19 cellular contexts compared by ENCODE assay signal in the genomic region with DNA sequence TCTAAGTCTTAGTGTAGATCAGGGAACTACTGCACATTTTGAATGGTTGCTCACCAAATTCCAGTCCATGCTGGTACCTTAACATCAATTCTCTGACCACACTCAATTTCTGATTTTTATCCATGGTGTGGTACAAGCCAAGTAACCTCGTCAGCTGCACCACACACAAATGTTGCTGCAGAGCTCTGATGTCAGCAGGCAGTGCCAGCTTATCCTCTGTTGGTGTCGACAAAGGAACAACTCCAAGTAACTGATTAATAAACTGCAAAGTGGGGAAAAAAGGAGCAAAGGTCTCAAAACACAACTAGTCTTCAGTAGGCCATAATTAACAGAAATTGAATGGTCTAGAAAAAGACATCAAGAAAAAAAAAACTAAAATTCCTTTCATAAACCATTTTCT. TPM values are rescaled to one million over a fixed set of nuclear protein-coding genes. Genes with fewer than 3 reads are reported as not detected.
DNase-seq lines count a peak whose midpoint lies in the region; ATAC-seq, FAIRE-seq and TF ChIP-seq lines count a peak whose summit lies in the region.
"Had no signal": no experiment of that assay in that cellular context is flagged by ENCODE, and none has a peak within 500 bp of the region (broad histone marks: within the 10 kb centered on the region; RNA-seq: fewer than 3 reads in every experiment).

No MANE protein-coding gene starts in this region.

- no peak overlapping the region for H3K4me2 ChIP-seq in HepG2 (ENCODE audit: low read depth, low read length)

- H3K27ac Mint-ChIP-seq in activated CD8-positive, alpha-beta T cell treated with anti-CD3 and anti-CD28 coated beads for 36 hours = peak overlapping the region; percentile 31
- no peak overlapping the region for H3K27ac Mint-ChIP-seq in activated CD8-positive, alpha-beta T cell treated with anti-CD3 and anti-CD28 coated beads, Interleukin-2, amount 10 ng/mL, durations not matched to agents 7 days and 5 days

- H3K9me3 Mint-ChIP-seq in activated CD8-positive, alpha-beta T cell treated with anti-CD3 and anti-CD28 coated beads for 36 hours = no peaks in the 10 kb centered on the region
- no peaks in the 10 kb centered on the region for H3K9me3 Mint-ChIP-seq in activated CD8-positive, alpha-beta T cell treated with anti-CD3 and anti-CD28 coated beads, Interleukin-2, amount 10 ng/mL, durations not matched to agents 7 days and 5 days (ENCODE audit: insufficient read depth)
- H3K9me3 Mint-ChIP-seq: CD4-positive, alpha-beta memory T cell had no signal

- no peaks in the 10 kb centered on the region for H3K9me3 ChIP-seq in liver (ENCODE audit: control insufficient read depth in 4 of 4, low read length in 3 of 4)
- H3K9me3 ChIP-seq in HepG2 (ENCODE audit: low read length) = no peaks in the 10 kb centered on the region
- no peaks in the 10 kb centered on the region for H3K9me3 ChIP-seq in kidney (ENCODE audit: control insufficient read depth in 1 of 2, low read length in 2 of 2)
- H3K9me3 ChIP-seq in gastrocnemius medialis = no peaks in the 10 kb centered on the region
- H3K9me3 ChIP-seq: BE2C, HAP-1 had no signal

- H3K4me1 ChIP-seq in liver (ENCODE audit: control insufficient read depth in 4 of 4, insufficient read depth in 4 of 4, low read length in 3 of 4) = peaks cover 0 to 5% (median 0%) of the 10 kb centered on the region in 4 donors
- no peaks in the 10 kb centered on the region for H3K4me1 ChIP-seq in HepG2 (ENCODE audit: insufficient read depth, low read length)
- peaks cover 0 to 3% of the 10 kb centered on the region in 2 donors for H3K4me1 ChIP-seq in kidney (ENCODE audit: control insufficient read depth in 1 of 2, insufficient read depth in 1 of 2, low read depth in 1 of 2, low read length in 2 of 2)
- no peaks in the 10 kb centered on the region for H3K4me1 ChIP-seq in gastrocnemius medialis
- H3K4me1 ChIP-seq: BE2C, HAP-1 had no signal

- peaks cover 33% of the 10 kb centered on the region for H3K36me3 Mint-ChIP-seq in activated CD8-positive, alpha-beta T cell treated with anti-CD3 and anti-CD28 coated beads for 36 hours (ENCODE audit: low read depth)
- peaks cover 44% of the 10 kb centered on the region for H3K36me3 Mint-ChIP-seq in activated CD8-positive, alpha-beta T cell treated with anti-CD3 and anti-CD28 coated beads, Interleukin-2, amount 10 ng/mL, durations not matched to agents 7 days and 5 days (ENCODE audit: low read depth)

- no TSS peak for BruUV-seq in HepG2 (replicated peaks; lab: Mats Ljungman, UMichigan)

- H3K27me3 Mint-ChIP-seq in activated CD8-positive, alpha-beta T cell treated with anti-CD3 and anti-CD28 coated beads for 36 hours = no peaks in the 10 kb centered on the region
- no peaks in the 10 kb centered on the region for H3K27me3 Mint-ChIP-seq in activated CD8-positive, alpha-beta T cell treated with anti-CD3 and anti-CD28 coated beads, Interleukin-2, amount 10 ng/mL, durations not matched to agents 7 days and 5 days (ENCODE audit: low read depth)
- H3K27me3 Mint-ChIP-seq: CD4-positive, alpha-beta memory T cell had no signal

- H4K20me1 ChIP-seq in HepG2 (ENCODE audit: insufficient read depth, low read length) = no peaks in the 10 kb centered on the region

- TF ChIP-seq RAD21 in liver (IDR thresholded peaks at IDR 0.05) (no peak), HepG2 (CRISPR knock-in tag; IDR thresholded peaks at IDR 0.05) (no peak)

- TF ChIP-seq EP300 in HepG2 (IDR thresholded peaks at IDR 0.05; ENCODE audit: low read depth in 2 of 2, low read length in 2 of 2) (no peak), HepG2 (CRISPR knock-in tag; IDR thresholded peaks at IDR 0.05; ENCODE audit: borderline replicate concordance) (no peak)

- POLR2A ChIA-PET in activated CD8-positive, alpha-beta T cell treated with anti-CD3 and anti-CD28 coated beads for 36 hours (lab: Charles Lee) = interaction anchor here (0.9 to 1.1 kb wide), 2 partner anchors 12 to 47 kb away, joined by 3 to 5 read pairs; partner anchors contain the start of gene ERP29
- POLR2A ChIA-PET in activated CD8-positive, alpha-beta T cell treated with anti-CD3 and anti-CD28 coated beads, Interleukin-2, amount 10 ng/mL, durations not matched to agents 7 days and 5 days (lab: Charles Lee) = interaction anchor here (0.6 kb wide), 1 partner anchor 35 kb away, joined by 3 read pairs; no protein-coding TSS in a partner anchor
- POLR2A ChIA-PET in HepG2 (lab: Yijun Ruan, JAX) = no interaction called here

- H3K27ac ChIP-seq in liver (ENCODE audit: low read depth in 1 of 2, low read length in 2 of 2) = no peak overlapping the region
- no peak overlapping the region for H3K27ac ChIP-seq in HepG2 (ENCODE audit: extremely low read length, insufficient read depth, low read length)
- H3K27ac ChIP-seq in kidney (ENCODE audit: low read depth in 2 of 2, low read length in 2 of 2) = peak overlapping the region in 1 of 2 donors; percentile 9
- H3K27ac ChIP-seq in gastrocnemius medialis = no peak overlapping the region
- H3K27ac ChIP-seq: C4-2B had no signal

- no peak for ATAC-seq in activated CD8-positive, alpha-beta T cell treated with anti-CD3 and anti-CD28 coated beads for 36 hours
- no peak for ATAC-seq in activated CD8-positive, alpha-beta T cell treated with anti-CD3 and anti-CD28 coated beads, Interleukin-2, amount 10 ng/mL, durations not matched to agents 7 days and 5 days
- no peak for ATAC-seq in HepG2
- ATAC-seq in gastrocnemius medialis = no peak
- ATAC-seq in HG03354 (IDR thresholded peaks at IDR 0.05; ENCODE audit: poor library complexity, severe bottlenecking, unreplicated experiment) = no peak

- TF ChIP-seq POLR2A in HepG2 (IDR thresholded peaks at IDR 0.05; ENCODE audit: insufficient read depth in 1 of 2, low read depth in 2 of 2, low read length in 2 of 2) (no peak), gastrocnemius medialis (IDR thresholded peaks at IDR 0.05) (no peak)

- intact Hi-C loops in activated CD8-positive, alpha-beta T cell treated with anti-CD3 and anti-CD28 coated beads for 36 hours (cut with micrococcal nuclease) = no loop called here
- intact Hi-C loops in HepG2 (cut with micrococcal nuclease; ENCODE audit: unreplicated experiment) (no loop called here), kidney (cut with DNase I) (no loop called here), gastrocnemius medialis (cut with DNase I; ENCODE audit: low total_unique reads) (no loop called here)

- DNase-seq in activated CD8-positive, alpha-beta T cell treated with anti-CD3 and anti-CD28 coated beads for 36 hours = no peak
- DNase-seq in activated CD8-positive, alpha-beta T cell treated with anti-CD3 and anti-CD28 coated beads, Interleukin-2, amount 10 ng/mL, durations not matched to agents 7 days and 5 days = no peak
- DNase-seq in HepG2 (ENCODE audit: low spot score) (no peak), kidney (no peak), ACHN (no peak), gastrocnemius medialis (no peak)
- DNase-seq: BE2C; CD4-positive, alpha-beta memory T cell; COR-L47; DND-41; GDM1 had no signal

- H3K4me3 ChIP-seq in liver (ENCODE audit: low read depth in 1 of 3, low read length in 3 of 3) (no peak overlapping the region), HepG2 (replicated peaks in 1 of 3; ENCODE audit: insufficient read depth in 1 of 3, low read depth in 2 of 3, low read length in 3 of 3) (no peak overlapping the region), kidney (ENCODE audit: low read length in 2 of 2) (no peak overlapping the region), gastrocnemius medialis (no peak overlapping the region)
- H3K4me3 ChIP-seq: HAP-1 had no signal

- FAIRE-seq in HepG2 (lab: Jason Lieb, UNC) = no peak
- FAIRE-seq in kidney (lab: Jason Lieb, UNC) = peak; percentile 25
- FAIRE-seq: GM12892, GM19239, H1, HTR-8/SVneo had no signal

- H3K4me3 Mint-ChIP-seq in activated CD8-positive, alpha-beta T cell treated with anti-CD3 and anti-CD28 coated beads for 36 hours = no peak overlapping the region
- no peak overlapping the region for H3K4me3 Mint-ChIP-seq in activated CD8-positive, alpha-beta T cell treated with anti-CD3 and anti-CD28 coated beads, Interleukin-2, amount 10 ng/mL, durations not matched to agents 7 days and 5 days
- H3K4me3 Mint-ChIP-seq: CD4-positive, alpha-beta memory T cell had no signal

- no peak overlapping the region for H2AFZ ChIP-seq in HepG2 (ENCODE audit: low read length)

- no peaks in the 10 kb centered on the region for H3K27me3 ChIP-seq in liver (ENCODE audit: control insufficient read depth in 4 of 4, insufficient read depth in 4 of 4, low read length in 3 of 4)
- no peaks in the 10 kb centered on the region for H3K27me3 ChIP-seq in HepG2 (ENCODE audit: control insufficient read depth in 1 of 2, insufficient read depth in 2 of 2, low read length in 2 of 2)
- H3K27me3 ChIP-seq in gastrocnemius medialis = no peaks in the 10 kb centered on the region
- H3K27me3 ChIP-seq: BE2C had no signal

- CTCF ChIA-PET in activated CD8-positive, alpha-beta T cell treated with anti-CD3 and anti-CD28 coated beads for 36 hours (lab: Charles Lee) = interaction anchor here (1.0 to 1.4 kb wide), 2 partner anchors 10 to 12 kb away, joined by 4 to 5 read pairs; no protein-coding TSS in a partner anchor
- CTCF ChIA-PET in activated CD8-positive, alpha-beta T cell treated with anti-CD3 and anti-CD28 coated beads, Interleukin-2, amount 10 ng/mL, durations not matched to agents 7 days and 5 days (lab: Charles Lee) = interaction anchor here (0.6 to 1.9 kb wide), 3 partner anchors 9 to 163 kb away, joined by 3 to 8 read pairs (median 3); no protein-coding TSS in a partner anchor
- CTCF ChIA-PET in HepG2 (lab: Yijun Ruan, JAX; ENCODE audit: low intra/inter-chr PET ratio, low total read pairs) = no interaction called here

- H3K36me3 ChIP-seq in liver (ENCODE audit: control insufficient read depth in 4 of 4, insufficient read depth in 3 of 4, low read depth in 1 of 4, low read length in 3 of 4) (peaks cover 8 to 56% (median 33%) of the 10 kb centered on the region in 4 donors), HepG2 (replicated peaks in 1 of 2; ENCODE audit: control insufficient read depth in 1 of 2, insufficient read depth in 2 of 2, low read length in 2 of 2) (peaks cover 7 to 64% of the 10 kb centered on the region in 2 experiments; a peak in 4 of 5 replicates), kidney (ENCODE audit: control insufficient read depth in 1 of 2, insufficient read depth in 2 of 2, low read length in 2 of 2) (peaks cover 6 to 12% of the 10 kb centered on the region in 2 donors), gastrocnemius medialis (peaks cover 0 to 94% of the 10 kb centered on the region in 2 donors)

- H3K79me2 ChIP-seq in HepG2 (ENCODE audit: insufficient read depth, low read length) = no peaks in the 10 kb centered on the region

- in situ Hi-C loops in HepG2 (cut with HindIII; ENCODE audit: extremely low pct_ligation_motif_present, low pct_unique_long_range_greater_than_20kb) (no loop called here), ACHN (cut with HindIII; ENCODE audit: low pct_ligation_motif_present, low pct_unique_long_range_greater_than_20kb, low sequenced_read_pairs) (no loop called here), gastrocnemius medialis (cut with MboI; ENCODE audit: low sequenced_read_pairs in 4 of 4) (loop anchor here in 1 of 4 donors (25.0 kb wide), 1 partner anchor 176 kb away; no protein-coding TSS in a partner anchor)

- WGBS in liver = 40% methylated on average over 2 of the region's 2 CpGs
- WGBS in HepG2 (ENCODE audit: low lambda C conversion rate) = 93% methylated on average over 2 of the region's 2 CpGs

- no peaks in the 10 kb centered on the region for H3K4me1 Mint-ChIP-seq in activated CD8-positive, alpha-beta T cell treated with anti-CD3 and anti-CD28 coated beads for 36 hours (ENCODE audit: low read depth)
- H3K4me1 Mint-ChIP-seq in activated CD8-positive, alpha-beta T cell treated with anti-CD3 and anti-CD28 coated beads, Interleukin-2, amount 10 ng/mL, durations not matched to agents 7 days and 5 days (ENCODE audit: low read depth) = no peaks in the 10 kb centered on the region

- no peak for TF ChIP-seq CTCF in activated CD8-positive, alpha-beta T cell treated with anti-CD3 and anti-CD28 coated beads for 36 hours (IDR thresholded peaks at IDR 0.05)
- TF ChIP-seq CTCF in liver (IDR thresholded peaks at IDR 0.05; ENCODE audit: low read depth, low read length, missing input control) (no peak), HepG2 (CRISPR knock-in tag; IDR thresholded peaks at IDR 0.05) (no peak), kidney (IDR thresholded peaks at IDR 0.05; ENCODE audit: borderline replicate concordance, extremely low read depth, insufficient read depth) (no peak), gastrocnemius medialis (IDR thresholded peaks at IDR 0.05 in 4 of 5, conservative IDR thresholded peaks at IDR 0.05 in 1 of 5) (no peak)

- H3K9ac ChIP-seq in liver (ENCODE audit: low read depth in 1 of 2, low read length in 2 of 2) (no peak overlapping the region), HepG2 (ENCODE audit: insufficient read depth, low read depth, low read length) (no peak overlapping the region), kidney (ENCODE audit: low read length in 2 of 2) (no peak overlapping the region)

RNA-seq across cellular contexts. Expression of gene NAA25, which starts 47.5 kb away (rescaled TPM):
- 10 to 100 TPM; 46.0 to 48.3 TPM for total RNA-seq in activated CD8-positive, alpha-beta T cell treated with anti-CD3 and anti-CD28 coated beads for 36 hours
- 10 to 100 TPM; 27.5 to 31.2 TPM for total RNA-seq in activated CD8-positive, alpha-beta T cell treated with anti-CD3 and anti-CD28 coated beads, Interleukin-2, amount 10 ng/mL, durations not matched to agents 7 days and 5 days
- total RNA-seq in liver (10 to 100 TPM; 10.2 to 17.7 TPM), HepG2 (2016; rRNA removed; fragmentation: Illumina TruSeq; extraction: Trizol) (32.0 and 36.1 TPM in 2 replicates), kidney (22.8 TPM), gastrocnemius medialis (10 to 100 TPM; 17.2 to 44.6 (median 25.5) TPM)
- polyA plus RNA-seq in liver (10 to 100 TPM in 1 of 2 donors, 1 to 10 TPM in 1; 3.1 to 11.3 TPM), HepG2 (2011; rRNA removed) (11.4 and 13.5 TPM in 2 replicates), kidney (ENCODE audit: insufficient read depth, low read depth, low replicate concordance) (3.2 TPM)
- total RNA-seq in HepG2 (2016; cell fraction: cytosol; rRNA removed; fragmentation: Illumina TruSeq; extraction: Trizol; ENCODE audit: low read depth) = 7.7 and 9.0 TPM in 2 replicates
- 29.7 and 38.3 TPM in 2 replicates for total RNA-seq in HepG2 (2016; cell fraction: insoluble cytoplasmic fraction; rRNA removed; fragmentation: Illumina TruSeq; extraction: Trizol)
- total RNA-seq in HepG2 (2016; cell fraction: membrane; rRNA removed; fragmentation: Illumina TruSeq; extraction: Trizol) = 10.6 and 12.3 TPM in 2 replicates
- 40.0 and 40.4 TPM in 2 replicates for total RNA-seq in HepG2 (2016; cell fraction: nucleus; rRNA removed; fragmentation: Illumina TruSeq; extraction: Trizol)
- 4.5 and 7.2 TPM in 2 replicates for polyA plus RNA-seq in HepG2 (2011; cell fraction: cytosol; rRNA removed)
- 10.3 and 12.1 TPM in 2 replicates for polyA plus RNA-seq in HepG2 (2011; cell fraction: nucleus; rRNA removed)
- polyA plus RNA-seq in HepG2 (2012) = 14.4 and 16.1 TPM in 2 replicates
- polyA plus RNA-seq in HepG2 (2016; cell fraction: cytosol; fragmentation: Illumina TruSeq; extraction: Trizol; ENCODE audit: low read depth) = 1.2 and 1.4 TPM in 2 replicates
- 16.8 and 17.4 TPM in 2 replicates for polyA plus RNA-seq in HepG2 (2016; cell fraction: insoluble cytoplasmic fraction; fragmentation: Illumina TruSeq; extraction: Trizol; ENCODE audit: low read depth)
- 2.8 and 3.2 TPM in 2 replicates for polyA plus RNA-seq in HepG2 (2016; cell fraction: membrane; fragmentation: Illumina TruSeq; extraction: Trizol; ENCODE audit: low read depth)
- polyA plus RNA-seq in HepG2 (2016; cell fraction: nucleus; fragmentation: Illumina TruSeq; extraction: Trizol; ENCODE audit: insufficient read depth, low read depth) = 32.7 and 35.6 TPM in 2 replicates
- 17.6 and 43.3 TPM in 2 replicates for polyA minus RNA-seq in HepG2 (2011; rRNA and poly(A)+ RNA removed; ENCODE audit: low replicate concordance)
- polyA minus RNA-seq in HepG2 (2011; cell fraction: cytosol; rRNA and poly(A)+ RNA removed) = 21.9 and 26.3 TPM in 2 replicates
- polyA minus RNA-seq in HepG2 (2011; cell fraction: nucleus; rRNA and poly(A)+ RNA removed) = 40.7 and 48.1 TPM in 2 replicates

RNA-seq across cellular contexts. Expression of gene ERP29, which starts 47.9 kb away (rescaled TPM):
- 10 to 100 TPM; 82.9 to 83.7 TPM for total RNA-seq in activated CD8-positive, alpha-beta T cell treated with anti-CD3 and anti-CD28 coated beads for 36 hours
- 100 to 1,000 TPM; 134 to 145 TPM for total RNA-seq in activated CD8-positive, alpha-beta T cell treated with anti-CD3 and anti-CD28 coated beads, Interleukin-2, amount 10 ng/mL, durations not matched to agents 7 days and 5 days
- total RNA-seq in liver (10 to 100 TPM; 35.6 to 52.1 TPM), HepG2 (2016; rRNA removed; fragmentation: Illumina TruSeq; extraction: Trizol) (67.6 and 147 TPM in 2 replicates), kidney (104 TPM), gastrocnemius medialis (10 to 100 TPM in 3 of 4 donors, 1 to 10 TPM in 1; 9.9 to 20.9 (median 16.8) TPM)
- polyA plus RNA-seq in liver (100 to 1,000 TPM in 1 of 2 donors, 10 to 100 TPM in 1; 62.2 to 140 TPM), HepG2 (2011; rRNA removed) (111 and 120 TPM in 2 replicates), kidney (ENCODE audit: insufficient read depth, low read depth, low replicate concordance) (220 TPM)
- 27.5 and 33.1 TPM in 2 replicates for total RNA-seq in HepG2 (2016; cell fraction: cytosol; rRNA removed; fragmentation: Illumina TruSeq; extraction: Trizol; ENCODE audit: low read depth)
- total RNA-seq in HepG2 (2016; cell fraction: insoluble cytoplasmic fraction; rRNA removed; fragmentation: Illumina TruSeq; extraction: Trizol) = 65.3 and 155 TPM in 2 replicates
- 54.7 and 62.6 TPM in 2 replicates for total RNA-seq in HepG2 (2016; cell fraction: membrane; rRNA removed; fragmentation: Illumina TruSeq; extraction: Trizol)
- 94.1 and 104 TPM in 2 replicates for total RNA-seq in HepG2 (2016; cell fraction: nucleus; rRNA removed; fragmentation: Illumina TruSeq; extraction: Trizol)
- 108 and 114 TPM in 2 replicates for polyA plus RNA-seq in HepG2 (2011; cell fraction: cytosol; rRNA removed)
- polyA plus RNA-seq in HepG2 (2011; cell fraction: nucleus; rRNA removed) = 34.4 and 41.3 TPM in 2 replicates
- polyA plus RNA-seq in HepG2 (2012) = 141 and 166 TPM in 2 replicates
- polyA plus RNA-seq in HepG2 (2016; cell fraction: cytosol; fragmentation: Illumina TruSeq; extraction: Trizol; ENCODE audit: low read depth) = 43.0 and 45.1 TPM in 2 replicates
- polyA plus RNA-seq in HepG2 (2016; cell fraction: insoluble cytoplasmic fraction; fragmentation: Illumina TruSeq; extraction: Trizol; ENCODE audit: low read depth) = 89.3 and 89.8 TPM in 2 replicates
- polyA plus RNA-seq in HepG2 (2016; cell fraction: membrane; fragmentation: Illumina TruSeq; extraction: Trizol; ENCODE audit: low read depth) = 67.3 and 70.7 TPM in 2 replicates
- 224 and 238 TPM in 2 replicates for polyA plus RNA-seq in HepG2 (2016; cell fraction: nucleus; fragmentation: Illumina TruSeq; extraction: Trizol; ENCODE audit: insufficient read depth, low read depth)
- 45.4 and 67.6 TPM in 2 replicates for polyA minus RNA-seq in HepG2 (2011; rRNA and poly(A)+ RNA removed; ENCODE audit: low replicate concordance)
- polyA minus RNA-seq in HepG2 (2011; cell fraction: cytosol; rRNA and poly(A)+ RNA removed) = 45.6 and 46.9 TPM in 2 replicates
- 25.5 and 27.4 TPM in 2 replicates for polyA minus RNA-seq in HepG2 (2011; cell fraction: nucleus; rRNA and poly(A)+ RNA removed)

RNA-seq across cellular contexts. Expression of gene TMEM116, which starts 48.2 kb away (rescaled TPM):
- 10 to 100 TPM; 13.8 to 16.3 TPM for total RNA-seq in activated CD8-positive, alpha-beta T cell treated with anti-CD3 and anti-CD28 coated beads for 36 hours
- 10 to 100 TPM; 12.7 to 13.1 TPM for total RNA-seq in activated CD8-positive, alpha-beta T cell treated with anti-CD3 and anti-CD28 coated beads, Interleukin-2, amount 10 ng/mL, durations not matched to agents 7 days and 5 days
- total RNA-seq in liver (10 to 100 TPM in 1 of 2 donors, 1 to 10 TPM in 1; 6.9 to 11.6 TPM), HepG2 (2016; rRNA removed; fragmentation: Illumina TruSeq; extraction: Trizol) (11.5 and 14.0 TPM in 2 replicates), kidney (20.2 TPM), gastrocnemius medialis (1 to 10 TPM; 1.9 to 8.5 (median 4.3) TPM)
- polyA plus RNA-seq in liver (1 to 10 TPM; 4.9 to 6.2 TPM), HepG2 (2011; rRNA removed) (16.4 and 17.8 TPM in 2 replicates), kidney (ENCODE audit: insufficient read depth, low read depth, low replicate concordance) (59.7 TPM)
- 16.2 and 16.3 TPM in 2 replicates for total RNA-seq in HepG2 (2016; cell fraction: cytosol; rRNA removed; fragmentation: Illumina TruSeq; extraction: Trizol; ENCODE audit: low read depth)
- 11.3 and 12.0 TPM in 2 replicates for total RNA-seq in HepG2 (2016; cell fraction: insoluble cytoplasmic fraction; rRNA removed; fragmentation: Illumina TruSeq; extraction: Trizol)
- 19.0 and 19.7 TPM in 2 replicates for total RNA-seq in HepG2 (2016; cell fraction: membrane; rRNA removed; fragmentation: Illumina TruSeq; extraction: Trizol)
- 10.1 and 13.8 TPM in 2 replicates for total RNA-seq in HepG2 (2016; cell fraction: nucleus; rRNA removed; fragmentation: Illumina TruSeq; extraction: Trizol)
- polyA plus RNA-seq in HepG2 (2011; cell fraction: cytosol; rRNA removed) = 12.8 and 17.1 TPM in 2 replicates
- polyA plus RNA-seq in HepG2 (2011; cell fraction: nucleus; rRNA removed) = 11.8 and 11.9 TPM in 2 replicates
- 8.2 and 10.9 TPM in 2 replicates for polyA plus RNA-seq in HepG2 (2012)
- polyA plus RNA-seq in HepG2 (2016; cell fraction: cytosol; fragmentation: Illumina TruSeq; extraction: Trizol; ENCODE audit: low read depth) = 9.4 and 15.0 TPM in 2 replicates
- polyA plus RNA-seq in HepG2 (2016; cell fraction: insoluble cytoplasmic fraction; fragmentation: Illumina TruSeq; extraction: Trizol; ENCODE audit: low read depth) = 9.7 and 10.6 TPM in 2 replicates
- polyA plus RNA-seq in HepG2 (2016; cell fraction: membrane; fragmentation: Illumina TruSeq; extraction: Trizol; ENCODE audit: low read depth) = 14.4 and 15.5 TPM in 2 replicates
- 14.6 and 15.5 TPM in 2 replicates for polyA plus RNA-seq in HepG2 (2016; cell fraction: nucleus; fragmentation: Illumina TruSeq; extraction: Trizol; ENCODE audit: insufficient read depth, low read depth)
- 12.7 and 18.4 TPM in 2 replicates for polyA minus RNA-seq in HepG2 (2011; rRNA and poly(A)+ RNA removed; ENCODE audit: low replicate concordance)
- polyA minus RNA-seq in HepG2 (2011; cell fraction: cytosol; rRNA and poly(A)+ RNA removed) = 7.5 and 7.6 TPM in 2 replicates
- 17.8 and 18.7 TPM in 2 replicates for polyA minus RNA-seq in HepG2 (2011; cell fraction: nucleus; rRNA and poly(A)+ RNA removed)
